ENCODE assay signal across 1 cellular context in the genomic region with DNA sequence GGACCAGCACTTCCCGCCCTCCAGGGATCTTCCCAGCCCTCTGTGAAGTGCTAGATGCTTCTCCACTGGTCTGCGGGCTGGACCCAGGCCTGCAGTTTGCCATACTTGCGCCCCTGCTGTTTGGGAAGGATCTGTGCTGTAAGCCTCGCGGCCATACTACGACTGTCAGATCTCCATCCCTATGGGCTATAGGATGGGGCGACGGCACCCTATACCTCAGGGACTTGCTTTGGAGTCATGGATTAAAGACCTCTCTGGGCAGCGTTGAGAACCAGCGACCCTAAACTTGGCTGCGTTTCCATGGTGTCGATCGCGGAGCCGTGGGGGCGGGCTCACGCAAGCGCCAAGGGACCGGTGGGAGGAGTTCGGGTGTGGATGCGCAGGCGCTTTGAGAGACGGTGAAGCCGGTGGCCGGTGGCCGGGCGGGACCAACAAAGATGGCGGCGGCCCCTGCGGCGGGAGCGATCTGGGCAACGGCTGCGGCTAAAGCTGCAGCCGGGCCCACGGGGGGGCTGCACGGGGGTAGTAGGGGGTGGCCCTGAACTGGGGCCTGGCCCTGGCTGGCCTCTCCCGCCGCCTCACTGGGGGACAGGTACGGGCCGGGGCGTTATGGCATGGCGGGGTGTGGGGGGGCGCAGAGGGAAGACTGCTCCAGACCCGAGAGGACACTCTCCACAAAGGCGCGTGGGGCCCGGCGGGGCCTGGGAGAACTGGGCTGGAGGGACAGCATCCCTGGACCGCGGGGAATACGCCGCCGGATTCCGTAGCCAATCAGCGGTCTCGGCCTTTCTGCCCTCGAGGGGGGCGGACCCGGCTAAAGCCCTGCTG.
TF ChIP-seq lines count a peak whose summit lies in the region.

Gene USP21 (plus strand): TSS at position 414 of the 828 bp plus-strand sequence. CDS start 1,141 bp downstream, outside the sequence.

TF ChIP-seq in HepG2, 621 proteins besides CTCF, POLR2A, EP300 and RAD21 (continued from another document and continues in another):
- TF ChIP-seq ZNF530 (CRISPR knock-in tag; IDR thresholded peaks at IDR 0.05; ENCODE audit: low read depth): no peak
- no peak for TF ChIP-seq ARHGAP35 (CRISPR knock-in tag; IDR thresholded peaks at IDR 0.05; ENCODE audit: borderline replicate concordance)
- TF ChIP-seq, protein P1, sequence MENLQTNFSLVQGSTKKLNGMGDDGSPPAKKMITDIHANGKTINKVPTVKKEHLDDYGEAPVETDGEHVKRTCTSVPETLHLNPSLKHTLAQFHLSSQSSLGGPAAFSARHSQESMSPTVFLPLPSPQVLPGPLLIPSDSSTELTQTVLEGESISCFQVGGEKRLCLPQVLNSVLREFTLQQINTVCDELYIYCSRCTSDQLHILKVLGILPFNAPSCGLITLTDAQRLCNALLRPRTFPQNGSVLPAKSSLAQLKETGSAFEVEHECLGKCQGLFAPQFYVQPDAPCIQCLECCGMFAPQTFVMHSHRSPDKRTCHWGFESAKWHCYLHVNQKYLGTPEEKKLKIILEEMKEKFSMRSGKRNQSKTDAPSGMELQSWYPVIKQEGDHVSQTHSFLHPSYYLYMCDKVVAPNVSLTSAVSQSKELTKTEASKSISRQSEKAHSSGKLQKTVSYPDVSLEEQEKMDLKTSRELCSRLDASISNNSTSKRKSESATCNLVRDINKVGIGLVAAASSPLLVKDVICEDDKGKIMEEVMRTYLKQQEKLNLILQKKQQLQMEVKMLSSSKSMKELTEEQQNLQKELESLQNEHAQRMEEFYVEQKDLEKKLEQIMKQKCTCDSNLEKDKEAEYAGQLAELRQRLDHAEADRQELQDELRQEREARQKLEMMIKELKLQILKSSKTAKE (CRISPR knock-in tag; IDR thresholded peaks at IDR 0.05; ENCODE audit: borderline replicate concordance): no peak
- no peak for TF ChIP-seq HNF4A (CRISPR knock-in tag; IDR thresholded peaks at IDR 0.05)
- no peak for TF ChIP-seq MLXIP (CRISPR knock-in tag; IDR thresholded peaks at IDR 0.05; ENCODE audit: borderline replicate concordance)
- no peak for TF ChIP-seq ZMYM3 (CRISPR knock-in tag; IDR thresholded peaks at IDR 0.05)
- TF ChIP-seq ZNF24 (IDR thresholded peaks at IDR 0.05): no peak
- no peak for TF ChIP-seq JARID2 (CRISPR knock-in tag; IDR thresholded peaks at IDR 0.05; ENCODE audit: insufficient replicate concordance)
- no peak for TF ChIP-seq SATB2 (CRISPR knock-in tag; IDR thresholded peaks at IDR 0.05)
- TF ChIP-seq, protein P2, sequence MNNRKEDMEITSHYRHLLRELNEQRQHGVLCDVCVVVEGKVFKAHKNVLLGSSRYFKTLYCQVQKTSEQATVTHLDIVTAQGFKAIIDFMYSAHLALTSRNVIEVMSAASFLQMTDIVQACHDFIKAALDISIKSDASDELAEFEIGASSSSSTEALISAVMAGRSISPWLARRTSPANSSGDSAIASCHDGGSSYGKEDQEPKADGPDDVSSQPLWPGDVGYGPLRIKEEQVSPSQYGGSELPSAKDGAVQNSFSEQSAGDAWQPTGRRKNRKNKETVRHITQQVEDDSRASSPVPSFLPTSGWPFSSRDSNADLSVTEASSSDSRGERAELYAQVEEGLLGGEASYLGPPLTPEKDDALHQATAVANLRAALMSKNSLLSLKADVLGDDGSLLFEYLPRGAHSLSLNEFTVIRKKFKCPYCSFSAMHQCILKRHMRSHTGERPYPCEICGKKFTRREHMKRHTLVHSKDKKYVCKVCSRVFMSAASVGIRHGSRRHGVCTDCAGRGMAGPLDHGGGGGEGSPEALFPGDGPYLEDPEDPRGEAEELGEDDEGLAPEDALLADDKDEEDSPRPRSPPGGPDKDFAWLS (CRISPR knock-in tag; IDR thresholded peaks at IDR 0.05; ENCODE audit: borderline replicate concordance): no peak
- TF ChIP-seq SALL1 (CRISPR knock-in tag; IDR thresholded peaks at IDR 0.05): peak; percentile 55; the same call in 1 of the 2 replicates
- TF ChIP-seq, protein P3, sequence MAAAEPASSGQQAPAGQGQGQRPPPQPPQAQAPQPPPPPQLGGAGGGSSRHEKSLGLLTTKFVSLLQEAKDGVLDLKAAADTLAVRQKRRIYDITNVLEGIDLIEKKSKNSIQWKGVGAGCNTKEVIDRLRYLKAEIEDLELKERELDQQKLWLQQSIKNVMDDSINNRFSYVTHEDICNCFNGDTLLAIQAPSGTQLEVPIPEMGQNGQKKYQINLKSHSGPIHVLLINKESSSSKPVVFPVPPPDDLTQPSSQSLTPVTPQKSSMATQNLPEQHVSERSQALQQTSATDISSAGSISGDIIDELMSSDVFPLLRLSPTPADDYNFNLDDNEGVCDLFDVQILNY (CRISPR knock-in tag; conservative IDR thresholded peaks at IDR 0.05): no peak
- no peak for TF ChIP-seq KLF11 (CRISPR knock-in tag; IDR thresholded peaks at IDR 0.05)
- TF ChIP-seq ZKSCAN8 (CRISPR knock-in tag; IDR thresholded peaks at IDR 0.05; ENCODE audit: borderline replicate concordance): no peak
- TF ChIP-seq ZC3H13 (CRISPR knock-in tag; IDR thresholded peaks at IDR 0.05): peak; percentile 72; the same call in 1 of the 2 replicates
- no peak for TF ChIP-seq ZBTB1 (CRISPR knock-in tag; IDR thresholded peaks at IDR 0.05; ENCODE audit: borderline replicate concordance)
- TF ChIP-seq ZFX (CRISPR knock-in tag; IDR thresholded peaks at IDR 0.05; ENCODE audit: low read depth): peak; percentile 67; the same call in 1 of the 2 replicates
- TF ChIP-seq, protein P4, sequence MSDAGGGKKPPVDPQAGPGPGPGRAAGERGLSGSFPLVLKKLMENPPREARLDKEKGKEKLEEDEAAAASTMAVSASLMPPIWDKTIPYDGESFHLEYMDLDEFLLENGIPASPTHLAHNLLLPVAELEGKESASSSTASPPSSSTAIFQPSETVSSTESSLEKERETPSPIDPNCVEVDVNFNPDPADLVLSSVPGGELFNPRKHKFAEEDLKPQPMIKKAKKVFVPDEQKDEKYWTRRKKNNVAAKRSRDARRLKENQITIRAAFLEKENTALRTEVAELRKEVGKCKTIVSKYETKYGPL (CRISPR knock-in tag; IDR thresholded peaks at IDR 0.05): no peak
- no peak for TF ChIP-seq ZBTB43 (CRISPR knock-in tag; conservative IDR thresholded peaks at IDR 0.05)
- TF ChIP-seq, protein P5, sequence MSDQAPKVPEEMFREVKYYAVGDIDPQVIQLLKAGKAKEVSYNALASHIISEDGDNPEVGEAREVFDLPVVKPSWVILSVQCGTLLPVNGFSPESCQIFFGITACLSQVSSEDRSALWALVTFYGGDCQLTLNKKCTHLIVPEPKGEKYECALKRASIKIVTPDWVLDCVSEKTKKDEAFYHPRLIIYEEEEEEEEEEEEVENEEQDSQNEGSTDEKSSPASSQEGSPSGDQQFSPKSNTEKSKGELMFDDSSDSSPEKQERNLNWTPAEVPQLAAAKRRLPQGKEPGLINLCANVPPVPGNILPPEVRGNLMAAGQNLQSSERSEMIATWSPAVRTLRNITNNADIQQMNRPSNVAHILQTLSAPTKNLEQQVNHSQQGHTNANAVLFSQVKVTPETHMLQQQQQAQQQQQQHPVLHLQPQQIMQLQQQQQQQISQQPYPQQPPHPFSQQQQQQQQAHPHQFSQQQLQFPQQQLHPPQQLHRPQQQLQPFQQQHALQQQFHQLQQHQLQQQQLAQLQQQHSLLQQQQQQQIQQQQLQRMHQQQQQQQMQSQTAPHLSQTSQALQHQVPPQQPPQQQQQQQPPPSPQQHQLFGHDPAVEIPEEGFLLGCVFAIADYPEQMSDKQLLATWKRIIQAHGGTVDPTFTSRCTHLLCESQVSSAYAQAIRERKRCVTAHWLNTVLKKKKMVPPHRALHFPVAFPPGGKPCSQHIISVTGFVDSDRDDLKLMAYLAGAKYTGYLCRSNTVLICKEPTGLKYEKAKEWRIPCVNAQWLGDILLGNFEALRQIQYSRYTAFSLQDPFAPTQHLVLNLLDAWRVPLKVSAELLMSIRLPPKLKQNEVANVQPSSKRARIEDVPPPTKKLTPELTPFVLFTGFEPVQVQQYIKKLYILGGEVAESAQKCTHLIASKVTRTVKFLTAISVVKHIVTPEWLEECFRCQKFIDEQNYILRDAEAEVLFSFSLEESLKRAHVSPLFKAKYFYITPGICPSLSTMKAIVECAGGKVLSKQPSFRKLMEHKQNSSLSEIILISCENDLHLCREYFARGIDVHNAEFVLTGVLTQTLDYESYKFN (CRISPR knock-in tag; conservative IDR thresholded peaks at IDR 0.05): peak; percentile 26; the same call in 1 of the 2 replicates
- TF ChIP-seq, protein P6, sequence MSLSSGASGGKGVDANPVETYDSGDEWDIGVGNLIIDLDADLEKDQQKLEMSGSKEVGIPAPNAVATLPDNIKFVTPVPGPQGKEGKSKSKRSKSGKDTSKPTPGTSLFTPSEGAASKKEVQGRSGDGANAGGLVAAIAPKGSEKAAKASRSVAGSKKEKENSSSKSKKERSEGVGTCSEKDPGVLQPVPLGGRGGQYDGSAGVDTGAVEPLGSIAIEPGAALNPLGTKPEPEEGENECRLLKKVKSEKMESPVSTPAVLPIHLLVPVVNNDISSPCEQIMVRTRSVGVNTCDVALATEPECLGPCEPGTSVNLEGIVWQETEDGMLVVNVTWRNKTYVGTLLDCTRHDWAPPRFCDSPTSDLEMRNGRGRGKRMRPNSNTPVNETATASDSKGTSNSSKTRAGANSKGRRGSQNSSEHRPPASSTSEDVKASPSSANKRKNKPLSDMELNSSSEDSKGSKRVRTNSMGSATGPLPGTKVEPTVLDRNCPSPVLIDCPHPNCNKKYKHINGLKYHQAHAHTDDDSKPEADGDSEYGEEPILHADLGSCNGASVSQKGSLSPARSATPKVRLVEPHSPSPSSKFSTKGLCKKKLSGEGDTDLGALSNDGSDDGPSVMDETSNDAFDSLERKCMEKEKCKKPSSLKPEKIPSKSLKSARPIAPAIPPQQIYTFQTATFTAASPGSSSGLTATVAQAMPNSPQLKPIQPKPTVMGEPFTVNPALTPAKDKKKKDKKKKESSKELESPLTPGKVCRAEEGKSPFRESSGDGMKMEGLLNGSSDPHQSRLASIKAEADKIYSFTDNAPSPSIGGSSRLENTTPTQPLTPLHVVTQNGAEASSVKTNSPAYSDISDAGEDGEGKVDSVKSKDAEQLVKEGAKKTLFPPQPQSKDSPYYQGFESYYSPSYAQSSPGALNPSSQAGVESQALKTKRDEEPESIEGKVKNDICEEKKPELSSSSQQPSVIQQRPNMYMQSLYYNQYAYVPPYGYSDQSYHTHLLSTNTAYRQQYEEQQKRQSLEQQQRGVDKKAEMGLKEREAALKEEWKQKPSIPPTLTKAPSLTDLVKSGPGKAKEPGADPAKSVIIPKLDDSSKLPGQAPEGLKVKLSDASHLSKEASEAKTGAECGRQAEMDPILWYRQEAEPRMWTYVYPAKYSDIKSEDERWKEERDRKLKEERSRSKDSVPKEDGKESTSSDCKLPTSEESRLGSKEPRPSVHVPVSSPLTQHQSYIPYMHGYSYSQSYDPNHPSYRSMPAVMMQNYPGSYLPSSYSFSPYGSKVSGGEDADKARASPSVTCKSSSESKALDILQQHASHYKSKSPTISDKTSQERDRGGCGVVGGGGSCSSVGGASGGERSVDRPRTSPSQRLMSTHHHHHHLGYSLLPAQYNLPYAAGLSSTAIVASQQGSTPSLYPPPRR (CRISPR knock-in tag; IDR thresholded peaks at IDR 0.05; ENCODE audit: borderline replicate concordance): no peak
- no peak for TF ChIP-seq GTF2F1 (IDR thresholded peaks at IDR 0.05; ENCODE audit: low read length)
- peak; percentile 78 for TF ChIP-seq GATAD1 (CRISPR knock-in tag; IDR thresholded peaks at IDR 0.05)
- no peak for TF ChIP-seq MED1 (CRISPR knock-in tag; IDR thresholded peaks at IDR 0.05)
- no peak for TF ChIP-seq ZNF260 (CRISPR knock-in tag; IDR thresholded peaks at IDR 0.05; ENCODE audit: borderline replicate concordance, low read depth)
- TF ChIP-seq ZNF180 (CRISPR knock-in tag; IDR thresholded peaks at IDR 0.05; ENCODE audit: borderline replicate concordance, low read depth): no peak
- no peak for TF ChIP-seq IKZF1 (IDR thresholded peaks at IDR 0.05)
- TF ChIP-seq ARID2 (CRISPR knock-in tag; IDR thresholded peaks at IDR 0.05; ENCODE audit: borderline replicate concordance): no peak
- no peak for TF ChIP-seq ZNF367 (CRISPR knock-in tag; IDR thresholded peaks at IDR 0.05; ENCODE audit: borderline replicate concordance)
- TF ChIP-seq, protein P7, sequence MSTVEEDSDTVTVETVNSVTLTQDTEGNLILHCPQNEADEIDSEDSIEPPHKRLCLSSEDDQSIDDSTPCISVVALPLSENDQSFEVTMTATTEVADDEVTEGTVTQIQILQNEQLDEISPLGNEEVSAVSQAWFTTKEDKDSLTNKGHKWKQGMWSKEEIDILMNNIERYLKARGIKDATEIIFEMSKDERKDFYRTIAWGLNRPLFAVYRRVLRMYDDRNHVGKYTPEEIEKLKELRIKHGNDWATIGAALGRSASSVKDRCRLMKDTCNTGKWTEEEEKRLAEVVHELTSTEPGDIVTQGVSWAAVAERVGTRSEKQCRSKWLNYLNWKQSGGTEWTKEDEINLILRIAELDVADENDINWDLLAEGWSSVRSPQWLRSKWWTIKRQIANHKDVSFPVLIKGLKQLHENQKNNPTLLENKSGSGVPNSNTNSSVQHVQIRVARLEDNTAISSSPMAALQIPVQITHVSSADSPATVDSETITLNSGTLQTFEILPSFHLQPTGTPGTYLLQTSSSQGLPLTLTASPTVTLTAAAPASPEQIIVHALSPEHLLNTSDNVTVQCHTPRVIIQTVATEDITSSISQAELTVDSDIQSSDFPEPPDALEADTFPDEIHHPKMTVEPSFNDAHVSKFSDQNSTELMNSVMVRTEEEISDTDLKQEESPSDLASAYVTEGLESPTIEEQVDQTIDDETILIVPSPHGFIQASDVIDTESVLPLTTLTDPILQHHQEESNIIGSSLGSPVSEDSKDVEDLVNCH (CRISPR knock-in tag; IDR thresholded peaks at IDR 0.05): no peak
- no peak for TF ChIP-seq PCBP1 (IDR thresholded peaks at IDR 0.05; ENCODE audit: borderline replicate concordance, low read depth, low read length)
- peak; percentile 44; the same call in 1 of the 2 replicates for TF ChIP-seq ZNF598 (CRISPR knock-in tag; IDR thresholded peaks at IDR 0.05; ENCODE audit: borderline replicate concordance)
- TF ChIP-seq ZNF274 (CRISPR knock-in tag; IDR thresholded peaks at IDR 0.05): no peak
